Comparison of ENCODE assay signal across 9 cellular contexts in genomic region chr16:85316321-85316919, GRCh38.
DNase-seq lines count a peak whose midpoint lies in the region; ATAC-seq and TF ChIP-seq lines count a peak whose summit lies in the region.
"Had no signal": no experiment of that assay in that cellular context is flagged by ENCODE, and none has a peak within 500 bp of the region (broad histone marks: within the 10 kb centered on the region; RNA-seq: fewer than 3 reads in every experiment).

No MANE protein-coding gene starts in this region.

- no peaks in the 10 kb centered on the region for H3K36me3 ChIP-seq in uterus
- no peaks in the 10 kb centered on the region for H3K36me3 ChIP-seq in effector memory CD4-positive, alpha-beta T cell (ENCODE audit: control insufficient read depth, insufficient read depth, low read length)

- H3K4me3 ChIP-seq in epithelial cell of proximal tubule (ENCODE audit: low read depth, low read length) (no peak overlapping the region), uterus (no peak overlapping the region)
- H3K4me3 ChIP-seq in effector memory CD4-positive, alpha-beta T cell (ENCODE audit: insufficient read depth, low read depth, low read length, poor library complexity, severe bottlenecking), result no peak overlapping the region

- POLR2A ChIA-PET in activated B cell treated with CpG ODN at 0.5 μM for 24 hours (lab: Charles Lee), result no interaction called here

- H3K9me3 Mint-ChIP-seq in activated B cell treated with CpG ODN at 0.5 μM for 24 hours (no peaks in the 10 kb centered on the region), naive B cell (no peaks in the 10 kb centered on the region)

- peak; percentile 72 for DNase-seq in activated effector memory CD4-positive, alpha-beta T cell treated with anti-CD3 and anti-CD28 coated beads, Interleukin-2, amount 50 U/mL, for 16 hours
- DNase-seq in activated effector memory CD4-positive, alpha-beta T cell treated with Interleukin-2 at 50 U/mL for 16 hours, result no peak
- DNase-seq in NCI-H1105 treated with DMSO at 0.1 percent for 48 hours (lab: John Stamatoyannopoulos, UW) (peak; percentile 30), activated B cell treated with CpG ODN at 0.5 μM for 24 hours (no peak), epithelial cell of proximal tubule (ENCODE audit: low read depth) (no peak), naive B cell (peak; percentile 36), uterus (no peak)
- no peak for DNase-seq in effector memory CD4-positive, alpha-beta T cell

- H3K27ac Mint-ChIP-seq in activated B cell treated with CpG ODN at 0.5 μM for 24 hours (no peak overlapping the region), naive B cell (peak overlapping the region in 2 of 6 donors; percentile 62 to 74)

- H3K4me3 Mint-ChIP-seq in activated B cell treated with CpG ODN at 0.5 μM for 24 hours (no peak overlapping the region), naive B cell (no peak overlapping the region)

- no peak overlapping the region for H3K27ac ChIP-seq in uterus
- no peak overlapping the region for H3K27ac ChIP-seq in effector memory CD4-positive, alpha-beta T cell (ENCODE audit: insufficient read depth, low read length, poor library complexity, severe bottlenecking)
- H3K27ac ChIP-seq: epithelial cell of prostate had no signal

- CTCF ChIA-PET in activated B cell treated with CpG ODN at 0.5 μM for 24 hours (lab: Charles Lee), result no interaction called here

- ATAC-seq in activated B cell treated with CpG ODN at 0.5 μM for 24 hours (ENCODE audit: low read depth) (peak; percentile 82), naive B cell (ENCODE audit: low read depth in 2 of 2) (peak; percentile 72 to 74)

- TF ChIP-seq CTCF in activated B cell treated with CpG ODN at 0.5 μM for 24 hours (IDR thresholded peaks at IDR 0.05) (no peak), epithelial cell of proximal tubule (conservative IDR thresholded peaks at IDR 0.05; ENCODE audit: low read depth, low read length) (peak; percentile 92), uterus (IDR thresholded peaks at IDR 0.05) (peak; percentile 35 to 64 (median 60))

- intact Hi-C loops in activated B cell treated with CpG ODN at 0.5 μM for 24 hours (cut with micrococcal nuclease), result no loop called here
- intact Hi-C loops in uterus (cut with DNase I; ENCODE audit: low total_unique reads), result no loop called here

- H3K4me1 ChIP-seq in uterus, result peaks cover 0 to 7% of the 10 kb centered on the region in 2 donors
- H3K4me1 ChIP-seq in effector memory CD4-positive, alpha-beta T cell (ENCODE audit: control insufficient read depth, insufficient read depth, low read length, poor library complexity, severe bottlenecking), result no peaks in the 10 kb centered on the region

- TF ChIP-seq POLR2A in uterus (IDR thresholded peaks at IDR 0.05), result no peak

- no peaks in the 10 kb centered on the region for H3K27me3 ChIP-seq in uterus
- H3K27me3 ChIP-seq in effector memory CD4-positive, alpha-beta T cell (replicated peaks; ENCODE audit: control insufficient read depth, insufficient read depth, low read length, poor library complexity, severe bottlenecking), result no peaks in the 10 kb centered on the region

- H3K36me3 Mint-ChIP-seq in activated B cell treated with CpG ODN at 0.5 μM for 24 hours (ENCODE audit: low read depth), result no peaks in the 10 kb centered on the region
- H3K36me3 Mint-ChIP-seq in naive B cell, result no peaks in the 10 kb centered on the region

- H3K4me1 Mint-ChIP-seq in activated B cell treated with CpG ODN at 0.5 μM for 24 hours, result peaks cover 21% of the 10 kb centered on the region
- peaks cover 21 to 39% (median 32%) of the 10 kb centered on the region in 3 donors for H3K4me1 Mint-ChIP-seq in naive B cell

- H3K27me3 Mint-ChIP-seq in activated B cell treated with CpG ODN at 0.5 μM for 24 hours (peaks cover 3% of the 10 kb centered on the region), naive B cell (no peaks in the 10 kb centered on the region)

- H3K9me3 ChIP-seq in uterus, result no peaks in the 10 kb centered on the region
- H3K9me3 ChIP-seq in effector memory CD4-positive, alpha-beta T cell (ENCODE audit: control insufficient read depth, low read length), result no peaks in the 10 kb centered on the region

Comparison
In these comparisons a context has a peak if more than half of its experiments do, and no peak if none do; other contexts are left out.
1. DNase-seq: peak in activated effector memory CD4-positive, alpha-beta T cell treated with anti-CD3 and anti-CD28 coated beads, Interleukin-2, amount 50 U/mL, for 16 hours (single experiment), NCI-H1105 treated with DMSO at 0.1 percent for 48 hours (single experiment) and naive B cell (single experiment); none in activated effector memory CD4-positive, alpha-beta T cell treated with Interleukin-2 at 50 U/mL for 16 hours (single experiment), activated B cell treated with CpG ODN at 0.5 μM for 24 hours (single experiment), epithelial cell of proximal tubule (single experiment), uterus (0 of 2) and effector memory CD4-positive, alpha-beta T cell (0 of 3).